ENCODE assay signal across 24 cellular contexts in the genomic region with DNA sequence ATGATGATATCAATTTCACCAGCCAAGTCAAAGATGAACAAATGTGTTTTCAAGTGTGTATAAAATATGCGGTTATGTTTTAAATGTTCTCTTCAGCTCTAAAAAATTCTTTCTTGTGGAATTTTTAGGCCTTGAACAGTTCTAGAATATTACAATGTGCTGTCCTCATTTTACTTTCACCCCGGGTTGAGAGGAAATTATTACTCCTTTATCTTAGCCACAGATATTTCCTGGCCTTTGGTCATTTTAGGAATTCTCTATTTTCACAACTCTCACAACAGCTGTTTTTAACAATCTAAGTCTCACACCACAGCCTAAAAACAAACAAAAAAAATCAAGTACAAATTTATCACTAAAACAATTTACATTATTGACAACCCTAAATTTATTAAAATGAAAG.
DNase-seq lines count a peak whose midpoint lies in the region; ATAC-seq and TF ChIP-seq lines count a peak whose summit lies in the region.
"Had no signal": no experiment of that assay in that cellular context is flagged by ENCODE, and none has a peak within 500 bp of the region (broad histone marks: within the 10 kb centered on the region; RNA-seq: fewer than 3 reads in every experiment).

No MANE protein-coding gene starts in this region.

- H3K4me1 ChIP-seq in liver (ENCODE audit: control insufficient read depth in 4 of 4, insufficient read depth in 4 of 4, low read length in 3 of 4) (no peaks in the 10 kb centered on the region), right lobe of liver (no peaks in the 10 kb centered on the region), BE2C (peaks cover 11% of the 10 kb centered on the region)
- H3K4me1 ChIP-seq: A549, pancreas, sigmoid colon had no signal

- intact Hi-C loops in right lobe of liver (cut with DNase I) = no loop called here

- H3K27me3 ChIP-seq in liver (ENCODE audit: control insufficient read depth in 4 of 4, insufficient read depth in 4 of 4, low read length in 3 of 4) (no peaks in the 10 kb centered on the region), right lobe of liver (no peaks in the 10 kb centered on the region), BE2C (no peaks in the 10 kb centered on the region)
- H3K27me3 ChIP-seq: pancreas, sigmoid colon, upper lobe of left lung had no signal

- no peak overlapping the region for H3K4me3 ChIP-seq in liver (ENCODE audit: low read depth in 1 of 3, low read length in 3 of 3)
- H3K4me3 ChIP-seq in right lobe of liver = no peak overlapping the region
- H3K4me3 ChIP-seq in fibroblast of the aortic adventitia (ENCODE audit: low read depth, low read length) = no peak overlapping the region
- H3K4me3 ChIP-seq in BE2C (ENCODE audit: low read depth, low read length) = no peak overlapping the region
- H3K4me3 ChIP-seq: A549, pancreas, sigmoid colon, upper lobe of left lung had no signal

- WGBS in liver = 60% methylated on average over 2 of the region's 2 CpGs
- 38% methylated on average over 2 of the region's 2 CpGs for whole genome bisulfite sequencing in right lobe of liver (ENCODE audit: insufficient coverage, low coverage, low lambda C conversion rate, missing lambda C conversion rate)

- DNase-seq in right lobe of liver (no peak), amniotic epithelial cell (ENCODE audit: low read depth) (peak; percentile 70), fibroblast of the aortic adventitia (ENCODE audit: low read depth) (peak; percentile 61), NCI-H748 (lab: John Stamatoyannopoulos, UW; ENCODE audit: unreplicated experiment) (no peak), BE2C (no peak)
- DNase-seq in activated naive CD4-positive, alpha-beta T cell (lab: John Stamatoyannopoulos, UW) = no peak
- no peak for DNase-seq in activated T-cell treated with anti-CD3 and anti-CD28 coated beads, Interleukin-2, amount 50 U/mL, for 48 hours
- DNase-seq: activated CD8-positive, alpha-beta T cell treated with anti-CD3 and anti-CD28 coated beads, Interleukin-2, amount 10 ng/mL, durations not matched to agents 7 days and 5 days; activated naive CD4-positive, alpha-beta T cell treated with Interleukin-2 at 50 U/mL for 16 hours; amygdala; caudate nucleus; CD4-positive, CD25-positive, alpha-beta regulatory T cell; HCEC 1CT; kidney glomerular epithelial cell; mesendoderm; MM.1S; NCI-H526 treated with DMSO at 0.1 percent for 48 hours; pancreas; sigmoid colon; T-helper 9 cell; upper lobe of left lung had no signal

- no peaks in the 10 kb centered on the region for H3K36me3 ChIP-seq in liver (ENCODE audit: control insufficient read depth in 4 of 4, insufficient read depth in 3 of 4, low read depth in 1 of 4, low read length in 3 of 4)
- H3K36me3 ChIP-seq in right lobe of liver = no peaks in the 10 kb centered on the region
- no peaks in the 10 kb centered on the region for H3K36me3 ChIP-seq in BE2C
- H3K36me3 ChIP-seq: pancreas, sigmoid colon, upper lobe of left lung had no signal

- no peak for TF ChIP-seq POLR2A in right lobe of liver (IDR thresholded peaks at IDR 0.05)

- TF ChIP-seq CTCF in liver (IDR thresholded peaks at IDR 0.05; ENCODE audit: low read depth, low read length, missing input control) (no peak), right lobe of liver (IDR thresholded peaks at IDR 0.05) (no peak), fibroblast of the aortic adventitia (IDR thresholded peaks at IDR 0.05; ENCODE audit: insufficient read depth, low read length) (no peak), BE2C (IDR thresholded peaks at IDR 0.05; ENCODE audit: low read depth, low read length) (no peak)

- no peak overlapping the region for H3K9ac ChIP-seq in liver (ENCODE audit: low read depth in 1 of 2, low read length in 2 of 2)

- no peaks in the 10 kb centered on the region for H3K9me3 ChIP-seq in liver (ENCODE audit: control insufficient read depth in 4 of 4, low read length in 3 of 4)
- no peaks in the 10 kb centered on the region for H3K9me3 ChIP-seq in right lobe of liver
- H3K9me3 ChIP-seq in BE2C = no peaks in the 10 kb centered on the region
- H3K9me3 ChIP-seq: A549, pancreas, sigmoid colon, upper lobe of left lung had no signal

- TF ChIP-seq RAD21 in liver (IDR thresholded peaks at IDR 0.05) = no peak

- H3K27ac ChIP-seq in liver (ENCODE audit: low read depth in 1 of 2, low read length in 2 of 2) (no peak overlapping the region), right lobe of liver (no peak overlapping the region)
- H3K27ac ChIP-seq: A549, pancreas, sigmoid colon, upper lobe of left lung had no signal

- no peak for ATAC-seq in right lobe of liver
- ATAC-seq: A549; activated CD8-positive, alpha-beta T cell treated with anti-CD3 and anti-CD28 coated beads, Interleukin-2, amount 10 ng/mL, durations not matched to agents 7 days and 5 days; natural killer cell treated with Interleukin-12 subunit alpha and Interleukin-12 subunit beta and Interleukin-15 and Interleukin-18, amount 100 ng/mL, for 72 hours; pancreas had no signal

TF ChIP-seq in liver, 16 proteins besides CTCF, POLR2A, EP300 and RAD21:
- TF ChIP-seq RXRA (IDR thresholded peaks at IDR 0.05) (peak in 1 of 2 donors; percentile 21), NR2F2 (IDR thresholded peaks at IDR 0.05) (peak; percentile 81), HNF4G (IDR thresholded peaks at IDR 0.05) (no peak)

Comparison
In these comparisons a context has a peak if more than half of its experiments do, and no peak if none do; other contexts are left out.
1. DNase-seq: peak in amniotic epithelial cell (single experiment) and fibroblast of the aortic adventitia (single experiment); none in right lobe of liver (0 of 3), activated naive CD4-positive, alpha-beta T cell (0 of 4), NCI-H748 (single experiment), BE2C (single experiment) and activated T-cell treated with anti-CD3 and anti-CD28 coated beads, Interleukin-2, amount 50 U/mL, for 48 hours (0 of 2).